ENCODE assay signal across 11 cellular contexts in the genomic region with DNA sequence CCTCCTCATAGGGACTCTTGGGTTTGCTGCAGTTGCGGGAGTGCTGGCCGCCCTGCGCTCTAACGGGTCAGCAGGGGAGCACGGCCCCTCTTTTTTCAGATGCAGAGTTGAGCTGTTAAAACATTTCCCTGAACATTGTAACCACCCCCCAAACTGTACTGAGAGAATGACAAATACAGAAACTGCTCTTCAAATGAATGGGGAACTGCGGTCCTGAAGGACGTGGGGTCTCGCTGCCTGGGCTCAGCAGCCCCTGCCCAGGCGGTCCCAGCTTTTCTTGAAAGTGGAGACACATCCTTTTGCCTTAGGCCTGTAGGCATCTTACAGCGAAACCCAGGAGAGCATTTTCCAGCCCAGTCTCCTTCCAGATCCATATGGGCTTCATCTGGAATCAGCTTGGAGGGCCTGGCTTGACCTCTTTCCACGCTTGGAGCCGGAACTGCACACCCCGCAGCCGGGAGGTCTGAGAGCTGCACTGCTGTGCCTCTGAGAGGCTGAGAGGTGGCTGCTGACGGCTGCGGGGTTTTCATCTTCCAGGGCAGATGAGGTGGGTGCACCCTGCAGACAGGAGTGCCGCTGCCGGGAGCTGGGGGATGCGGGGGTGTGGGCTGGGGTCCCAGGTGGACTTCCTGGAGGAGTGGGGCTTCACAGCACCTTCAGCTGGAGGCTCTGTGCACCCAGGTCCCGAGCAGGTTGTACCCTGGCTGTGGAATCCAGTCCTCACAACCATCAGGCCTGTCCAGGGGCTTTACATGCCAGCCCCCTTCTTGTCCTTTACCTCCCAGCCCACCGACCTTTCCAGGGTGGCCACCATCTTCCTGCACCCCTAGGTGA. TPM values are rescaled to one million over a fixed set of nuclear protein-coding genes. Genes with fewer than 3 reads are reported as not detected.
DNase-seq lines count a peak whose midpoint lies in the region; ATAC-seq and TF ChIP-seq lines count a peak whose summit lies in the region.
"Had no signal": no experiment of that assay in that cellular context is flagged by ENCODE, and none has a peak within 500 bp of the region (broad histone marks: within the 10 kb centered on the region; RNA-seq: fewer than 3 reads in every experiment).

No MANE protein-coding gene starts in this region.

- ATAC-seq in HG02885 (IDR thresholded peaks at IDR 0.05; ENCODE audit: poor library complexity, unreplicated experiment) (peak; percentile 35), GM18520 (IDR thresholded peaks at IDR 0.05; ENCODE audit: unreplicated experiment) (no peak), GM21825 (IDR thresholded peaks at IDR 0.05; ENCODE audit: unreplicated experiment) (no peak)

- H3K36me3 Mint-ChIP-seq in dendritic cell treated with granulocyte-macrophage colony-stimulating factor and Interleukin-4, amounts not matched to agents 40 ng/mL and 50 ng/mL, for 4 days (ENCODE audit: low read depth), result peaks cover 17% of the 10 kb centered on the region
- H3K36me3 Mint-ChIP-seq in osteocyte (ENCODE audit: unreplicated experiment), result no peaks in the 10 kb centered on the region

- CTCF ChIA-PET in GM10248 (lab: Yijun Ruan, JAX), result interaction anchor here (1.5 to 1.9 kb wide), 3 partner anchors 9 to 78 kb away, joined by 4 to 5 read pairs (median 4); no protein-coding TSS in a partner anchor

- POLR2A ChIA-PET in GM10248 (lab: Yijun Ruan, JAX), result interaction anchor here (0.6 to 0.7 kb wide), 2 partner anchors 14 to 40 kb away, joined by 4 to 5 read pairs; no protein-coding TSS in a partner anchor

- intact Hi-C loops in dendritic cell treated with granulocyte-macrophage colony-stimulating factor and Interleukin-4, amounts not matched to agents 40 ng/mL and 50 ng/mL, for 4 days (cut with micrococcal nuclease), result loop anchor here (5.0 kb wide), 1 partner anchor 39 kb away; no protein-coding TSS in a partner anchor

- peak; percentile 73 for DNase-seq in GM10248 (ENCODE audit: extremely low spot score)
- DNase-seq in osteocyte (ENCODE audit: extremely low spot score, unreplicated experiment), result no peak
- DNase-seq in 8988T, result no peak
- no peak for DNase-seq in COLO829 (ENCODE audit: low spot score)
- DNase-seq: NCI-H1694; stimulated activated CD4-positive, alpha-beta T cell treated with anti-CD3 and anti-CD28 coated beads, Interleukin-12 subunit alpha, Interleukin-12 subunit beta, amount 100 ng/mL, for 4 hours had no signal

- H3K4me1 Mint-ChIP-seq in dendritic cell treated with granulocyte-macrophage colony-stimulating factor and Interleukin-4, amounts not matched to agents 40 ng/mL and 50 ng/mL, for 4 days (ENCODE audit: low read depth), result peaks cover 49% of the 10 kb centered on the region
- H3K4me1 Mint-ChIP-seq in osteocyte (ENCODE audit: unreplicated experiment), result peaks cover 13% of the 10 kb centered on the region

- no peaks in the 10 kb centered on the region for H3K9me3 Mint-ChIP-seq in dendritic cell treated with granulocyte-macrophage colony-stimulating factor and Interleukin-4, amounts not matched to agents 40 ng/mL and 50 ng/mL, for 4 days
- no peaks in the 10 kb centered on the region for H3K9me3 Mint-ChIP-seq in osteocyte (ENCODE audit: unreplicated experiment)

- peak overlapping the region; percentile 82 for H3K27ac Mint-ChIP-seq in dendritic cell treated with granulocyte-macrophage colony-stimulating factor and Interleukin-4, amounts not matched to agents 40 ng/mL and 50 ng/mL, for 4 days
- no peak overlapping the region for H3K27ac Mint-ChIP-seq in osteocyte (ENCODE audit: unreplicated experiment)

- H3K4me3 Mint-ChIP-seq in dendritic cell treated with granulocyte-macrophage colony-stimulating factor and Interleukin-4, amounts not matched to agents 40 ng/mL and 50 ng/mL, for 4 days, result peak overlapping the region; percentile 44
- peak overlapping the region; percentile 32 for H3K4me3 Mint-ChIP-seq in osteocyte (ENCODE audit: unreplicated experiment)

- no peak for TF ChIP-seq CTCF in GM10248 (IDR thresholded peaks at IDR 0.05; ENCODE audit: control extremely low read depth, extremely low read depth, low read depth, missing control alignments)
- TF ChIP-seq CTCF in osteocyte (IDR thresholded peaks at IDR 0.05), result no peak

- H3K27me3 Mint-ChIP-seq in dendritic cell treated with granulocyte-macrophage colony-stimulating factor and Interleukin-4, amounts not matched to agents 40 ng/mL and 50 ng/mL, for 4 days, result peaks cover 9% of the 10 kb centered on the region
- H3K27me3 Mint-ChIP-seq in osteocyte (ENCODE audit: unreplicated experiment), result no peaks in the 10 kb centered on the region

RNA-seq across cellular contexts. Expression of a gene that starts 1.2 kb away (rescaled TPM):
- total RNA-seq in osteocyte, result 34.4 and 36.4 TPM in 2 replicates

RNA-seq across cellular contexts. Expression of a gene that starts 23.9 kb away (rescaled TPM):
- total RNA-seq in osteocyte, result 11.4 and 11.5 TPM in 2 replicates

RNA-seq across cellular contexts. Expression of a gene that starts 25.8 kb away (rescaled TPM):
- 6.9 and 8.4 TPM in 2 replicates for total RNA-seq in osteocyte

RNA-seq across cellular contexts. Expression of a gene that starts 54.2 kb away (rescaled TPM):
- total RNA-seq in osteocyte, result not detected in 2 replicates
- total RNA-seq: temporal lobe had no signal

RNA-seq across cellular contexts. Expression of a gene that starts 59.8 kb away (rescaled TPM):
- not detected in 2 replicates for total RNA-seq in osteocyte
- total RNA-seq: temporal lobe had no signal
